In genomic region chr19:53865918-53866696, GRCh38 we compare ENCODE assay signal across 1 cellular context.
A peak's percentile ranks its signal among the peaks of the same experiment; 100 is the strongest.
TF ChIP-seq lines count a peak whose summit lies in the region.

No MANE protein-coding gene starts in this region.

TF ChIP-seq in HepG2, 621 proteins besides CTCF, POLR2A, EP300 and RAD21 (continued from another document and continues in another):
- peak; percentile 89 for TF ChIP-seq HNRNPLL (IDR thresholded peaks at IDR 0.05; ENCODE audit: low read depth, low read length, poor library complexity, severe bottlenecking)
- 0 out of 2 replicates have a peak, but pooled peaks have one; percentile 4 for TF ChIP-seq ZSCAN22 (CRISPR knock-in tag; IDR thresholded peaks at IDR 0.05)
- TF ChIP-seq NFATC3 (CRISPR knock-in tag; IDR thresholded peaks at IDR 0.05) = no peak
- TF ChIP-seq MIER2 (CRISPR knock-in tag; IDR thresholded peaks at IDR 0.05) = no peak
- TF ChIP-seq ZEB1 (IDR thresholded peaks at IDR 0.05; ENCODE audit: insufficient replicate concordance, low read depth) = no peak
- TF ChIP-seq CHD4 (IDR thresholded peaks at IDR 0.05; ENCODE audit: borderline replicate concordance, low read length) = no peak
- TF ChIP-seq ZNF629 (CRISPR knock-in tag; conservative IDR thresholded peaks at IDR 0.05) = peak; percentile 17; the same call in 1 of the 2 replicates
- TF ChIP-seq HDAC1 (CRISPR knock-in tag; IDR thresholded peaks at IDR 0.05) = no peak; the same call in 1 of the 2 replicates
- no peak for TF ChIP-seq ATF7 (IDR thresholded peaks at IDR 0.05)
- no peak for TF ChIP-seq ATF7 (CRISPR knock-in tag; IDR thresholded peaks at IDR 0.05)
- TF ChIP-seq ZNF33B (CRISPR knock-in tag; IDR thresholded peaks at IDR 0.05) = peak; percentile 58; the same call in 1 of the 2 replicates
- TF ChIP-seq SETDB1 (CRISPR knock-in tag; IDR thresholded peaks at IDR 0.05; ENCODE audit: borderline replicate concordance) = no peak
- TF ChIP-seq, protein P1, sequence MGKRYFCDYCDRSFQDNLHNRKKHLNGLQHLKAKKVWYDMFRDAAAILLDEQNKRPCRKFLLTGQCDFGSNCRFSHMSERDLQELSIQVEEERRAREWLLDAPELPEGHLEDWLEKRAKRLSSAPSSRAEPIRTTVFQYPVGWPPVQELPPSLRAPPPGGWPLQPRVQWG (CRISPR knock-in tag; IDR thresholded peaks at IDR 0.05; ENCODE audit: borderline replicate concordance, low read depth) = no peak
- no peak for TF ChIP-seq ZNF10 (CRISPR knock-in tag; IDR thresholded peaks at IDR 0.05; ENCODE audit: borderline replicate concordance, low read depth)
- no peak for TF ChIP-seq STAG1 (CRISPR knock-in tag; IDR thresholded peaks at IDR 0.05)
- TF ChIP-seq MYNN (CRISPR knock-in tag; IDR thresholded peaks at IDR 0.05; ENCODE audit: low read depth) = no peak
- no peak for TF ChIP-seq NFIB (CRISPR knock-in tag; IDR thresholded peaks at IDR 0.05; ENCODE audit: borderline replicate concordance)
- TF ChIP-seq MIER3 (CRISPR knock-in tag; IDR thresholded peaks at IDR 0.05; ENCODE audit: borderline replicate concordance) = no peak; the same call in 1 of the 2 replicates
- TF ChIP-seq MEIS2 (CRISPR knock-in tag; IDR thresholded peaks at IDR 0.05) = peak; percentile 62
- no peak for TF ChIP-seq ZNF670 (CRISPR knock-in tag; IDR thresholded peaks at IDR 0.05; ENCODE audit: borderline replicate concordance)
- no peak for TF ChIP-seq ZNF264 (CRISPR knock-in tag; IDR thresholded peaks at IDR 0.05)
- no peak for TF ChIP-seq HNF1A (IDR thresholded peaks at IDR 0.05; ENCODE audit: low read depth)
- no peak for TF ChIP-seq HNF1A (CRISPR knock-in tag; IDR thresholded peaks at IDR 0.05; ENCODE audit: borderline replicate concordance)
- TF ChIP-seq ZNF160 (CRISPR knock-in tag; IDR thresholded peaks at IDR 0.05) = no peak
- TF ChIP-seq HNRNPK (IDR thresholded peaks at IDR 0.05; ENCODE audit: low read depth, low read length, poor library complexity, severe bottlenecking) = peak; percentile 75
- TF ChIP-seq HDAC6 (IDR thresholded peaks at IDR 0.05; ENCODE audit: low read depth, low read length) = no peak
- no peak for TF ChIP-seq ZNF33A (CRISPR knock-in tag; IDR thresholded peaks at IDR 0.05; ENCODE audit: borderline replicate concordance)
- TF ChIP-seq, protein P2, sequence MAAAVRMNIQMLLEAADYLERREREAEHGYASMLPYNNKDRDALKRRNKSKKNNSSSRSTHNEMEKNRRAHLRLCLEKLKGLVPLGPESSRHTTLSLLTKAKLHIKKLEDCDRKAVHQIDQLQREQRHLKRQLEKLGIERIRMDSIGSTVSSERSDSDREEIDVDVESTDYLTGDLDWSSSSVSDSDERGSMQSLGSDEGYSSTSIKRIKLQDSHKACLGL (CRISPR knock-in tag; IDR thresholded peaks at IDR 0.05) = peak; percentile 54; the same call in 1 of the 2 replicates
- TF ChIP-seq ETV6 (CRISPR knock-in tag; conservative IDR thresholded peaks at IDR 0.05) = no peak
- TF ChIP-seq KDM4B (CRISPR knock-in tag; IDR thresholded peaks at IDR 0.05) = no peak
- TF ChIP-seq, protein P3, sequence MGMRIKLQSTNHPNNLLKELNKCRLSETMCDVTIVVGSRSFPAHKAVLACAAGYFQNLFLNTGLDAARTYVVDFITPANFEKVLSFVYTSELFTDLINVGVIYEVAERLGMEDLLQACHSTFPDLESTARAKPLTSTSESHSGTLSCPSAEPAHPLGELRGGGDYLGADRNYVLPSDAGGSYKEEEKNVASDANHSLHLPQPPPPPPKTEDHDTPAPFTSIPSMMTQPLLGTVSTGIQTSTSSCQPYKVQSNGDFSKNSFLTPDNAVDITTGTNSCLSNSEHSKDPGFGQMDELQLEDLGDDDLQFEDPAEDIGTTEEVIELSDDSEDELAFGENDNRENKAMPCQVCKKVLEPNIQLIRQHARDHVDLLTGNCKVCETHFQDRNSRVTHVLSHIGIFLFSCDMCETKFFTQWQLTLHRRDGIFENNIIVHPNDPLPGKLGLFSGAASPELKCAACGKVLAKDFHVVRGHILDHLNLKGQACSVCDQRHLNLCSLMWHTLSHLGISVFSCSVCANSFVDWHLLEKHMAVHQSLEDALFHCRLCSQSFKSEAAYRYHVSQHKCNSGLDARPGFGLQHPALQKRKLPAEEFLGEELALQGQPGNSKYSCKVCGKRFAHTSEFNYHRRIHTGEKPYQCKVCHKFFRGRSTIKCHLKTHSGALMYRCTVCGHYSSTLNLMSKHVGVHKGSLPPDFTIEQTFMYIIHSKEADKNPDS (CRISPR knock-in tag; IDR thresholded peaks at IDR 0.05) = no peak
- TF ChIP-seq JUNB (CRISPR knock-in tag; IDR thresholded peaks at IDR 0.05; ENCODE audit: borderline replicate concordance) = no peak
- TF ChIP-seq MTA3 (CRISPR knock-in tag; IDR thresholded peaks at IDR 0.05) = no peak
- no peak for TF ChIP-seq ADNP (CRISPR knock-in tag; IDR thresholded peaks at IDR 0.05)
- TF ChIP-seq ZNF24 (IDR thresholded peaks at IDR 0.05) = no peak
- no peak for TF ChIP-seq ZNF296 (CRISPR knock-in tag; conservative IDR thresholded peaks at IDR 0.05)
- TF ChIP-seq ZZZ3 (CRISPR knock-in tag; IDR thresholded peaks at IDR 0.05; ENCODE audit: borderline replicate concordance) = no peak
- TF ChIP-seq SATB2 (CRISPR knock-in tag; IDR thresholded peaks at IDR 0.05) = no peak
- TF ChIP-seq ZFP82 (CRISPR knock-in tag; IDR thresholded peaks at IDR 0.05; ENCODE audit: borderline replicate concordance) = no peak
- TF ChIP-seq, protein P4, sequence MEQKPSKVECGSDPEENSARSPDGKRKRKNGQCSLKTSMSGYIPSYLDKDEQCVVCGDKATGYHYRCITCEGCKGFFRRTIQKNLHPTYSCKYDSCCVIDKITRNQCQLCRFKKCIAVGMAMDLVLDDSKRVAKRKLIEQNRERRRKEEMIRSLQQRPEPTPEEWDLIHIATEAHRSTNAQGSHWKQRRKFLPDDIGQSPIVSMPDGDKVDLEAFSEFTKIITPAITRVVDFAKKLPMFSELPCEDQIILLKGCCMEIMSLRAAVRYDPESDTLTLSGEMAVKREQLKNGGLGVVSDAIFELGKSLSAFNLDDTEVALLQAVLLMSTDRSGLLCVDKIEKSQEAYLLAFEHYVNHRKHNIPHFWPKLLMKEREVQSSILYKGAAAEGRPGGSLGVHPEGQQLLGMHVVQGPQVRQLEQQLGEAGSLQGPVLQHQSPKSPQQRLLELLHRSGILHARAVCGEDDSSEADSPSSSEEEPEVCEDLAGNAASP (CRISPR knock-in tag; IDR thresholded peaks at IDR 0.05; ENCODE audit: borderline replicate concordance) = no peak
- no peak for TF ChIP-seq HHEX (CRISPR knock-in tag; IDR thresholded peaks at IDR 0.05)
- no peak; the same call in 1 of the 2 replicates for TF ChIP-seq ZC3H13 (CRISPR knock-in tag; IDR thresholded peaks at IDR 0.05)
- TF ChIP-seq CEBPZ (IDR thresholded peaks at IDR 0.05; ENCODE audit: low read length) = no peak
- TF ChIP-seq FOXK1 (CRISPR knock-in tag; IDR thresholded peaks at IDR 0.05; ENCODE audit: borderline replicate concordance, low read depth) = no peak
- peak; percentile 51; the same call in 1 of the 2 replicates for TF ChIP-seq ZNF574 (CRISPR knock-in tag; IDR thresholded peaks at IDR 0.05)
- TF ChIP-seq ZNF121 (CRISPR knock-in tag; IDR thresholded peaks at IDR 0.05) = no peak
- TF ChIP-seq ZNF251 (CRISPR knock-in tag; IDR thresholded peaks at IDR 0.05) = no peak
- TF ChIP-seq, protein P5, sequence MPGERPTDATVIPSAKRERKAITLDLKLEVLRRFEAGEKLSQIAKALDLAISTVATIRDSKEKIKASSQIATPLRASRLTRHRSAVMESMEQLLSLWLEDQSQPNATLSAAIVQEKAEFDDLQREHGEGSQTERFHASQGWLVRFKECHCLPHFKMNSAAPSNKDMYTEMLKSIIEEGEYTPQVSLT (CRISPR knock-in tag; IDR thresholded peaks at IDR 0.05; ENCODE audit: borderline replicate concordance, low read depth) = no peak
- TF ChIP-seq ZNF615 (CRISPR knock-in tag; IDR thresholded peaks at IDR 0.05; ENCODE audit: borderline replicate concordance) = no peak
- TF ChIP-seq TMF1 (CRISPR knock-in tag; IDR thresholded peaks at IDR 0.05; ENCODE audit: low read depth) = no peak
- TF ChIP-seq RARG (CRISPR knock-in tag; IDR thresholded peaks at IDR 0.05; ENCODE audit: low read depth) = no peak
- no peak for TF ChIP-seq ZNF207 (IDR thresholded peaks at IDR 0.05; ENCODE audit: borderline replicate concordance)
- TF ChIP-seq NFYB (CRISPR knock-in tag; IDR thresholded peaks at IDR 0.05) = no peak
- no peak for TF ChIP-seq SMYD3 (CRISPR knock-in tag; IDR thresholded peaks at IDR 0.05)
- TF ChIP-seq ZBTB7B (CRISPR knock-in tag; IDR thresholded peaks at IDR 0.05) = peak; percentile 39; the same call in 1 of the 2 replicates
- TF ChIP-seq ZNF567 (CRISPR knock-in tag; IDR thresholded peaks at IDR 0.05; ENCODE audit: borderline replicate concordance) = no peak
- TF ChIP-seq ZNF549 (CRISPR knock-in tag; IDR thresholded peaks at IDR 0.05) = no peak
